In the genomic region with DNA sequence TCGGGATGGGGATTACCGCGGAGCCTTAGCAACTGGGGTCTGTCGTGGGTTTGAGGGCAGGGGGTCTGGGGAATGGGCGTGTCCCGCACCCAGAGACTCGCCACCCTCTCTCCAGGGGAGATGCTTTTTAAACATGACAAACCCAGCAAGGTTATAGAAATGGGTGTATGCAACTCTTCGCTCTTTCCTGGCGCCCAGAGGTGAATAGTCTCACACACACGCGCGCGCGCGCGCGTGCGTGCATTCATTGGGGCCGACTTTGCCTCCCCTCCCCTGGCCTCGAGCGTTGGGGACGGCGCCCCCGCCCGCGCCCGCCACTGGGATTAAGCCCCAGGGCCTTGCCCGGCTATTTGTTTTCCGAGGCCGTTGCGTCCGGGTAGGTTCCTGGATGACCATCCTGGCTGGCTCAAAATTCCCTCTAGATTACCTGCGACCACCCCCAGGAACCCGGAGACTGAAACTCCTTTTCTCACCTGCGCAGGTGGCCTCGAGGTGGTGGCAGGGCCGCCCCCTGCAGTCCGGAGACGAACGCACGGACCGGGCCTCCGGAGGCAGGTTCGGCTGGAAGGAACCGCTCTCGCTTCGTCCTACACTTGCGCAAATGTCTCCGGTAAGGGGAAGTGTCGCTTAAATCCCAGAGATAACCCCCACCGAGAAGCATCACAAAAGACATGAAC, we compare ENCODE assay signal across 8 cellular contexts. TPM values are rescaled to one million over a fixed set of nuclear protein-coding genes. Genes with fewer than 3 reads are reported as not detected.
DNase-seq lines count a peak whose midpoint lies in the region; ATAC-seq and TF ChIP-seq lines count a peak whose summit lies in the region.

No MANE protein-coding gene starts in this region.

- no peak overlapping the region for H3K27ac Mint-ChIP-seq in activated CD8-positive, alpha-beta T cell treated with anti-CD3 and anti-CD28 coated beads for 36 hours
- no peak overlapping the region for H3K27ac Mint-ChIP-seq in natural killer cell treated with Interleukin-12 subunit alpha and Interleukin-12 subunit beta and Interleukin-15 and Interleukin-18, amount 100 ng/mL, for 72 hours

- H3K4me3 Mint-ChIP-seq in activated CD8-positive, alpha-beta T cell treated with anti-CD3 and anti-CD28 coated beads for 36 hours = peak overlapping the region; percentile 75
- peak overlapping the region; percentile 81 for H3K4me3 Mint-ChIP-seq in natural killer cell treated with Interleukin-12 subunit alpha and Interleukin-12 subunit beta and Interleukin-15 and Interleukin-18, amount 100 ng/mL, for 72 hours

- peak; percentile 58 for DNase-seq in D341Med (ENCODE audit: low spot score)
- DNase-seq in NCI-H146 (lab: John Stamatoyannopoulos, UW) = peak; percentile 72
- DNase-seq in activated CD8-positive, alpha-beta T cell treated with anti-CD3 and anti-CD28 coated beads for 36 hours = peak; percentile 54
- no peak for DNase-seq in epithelial cell of proximal tubule (ENCODE audit: low read depth)
- no peak for DNase-seq in natural killer cell treated with Interleukin-12 subunit alpha and Interleukin-12 subunit beta and Interleukin-15 and Interleukin-18, amount 100 ng/mL, for 72 hours (ENCODE audit: low spot score)
- DNase-seq in NK-92 treated with Interleukin-12 subunit alpha and Interleukin-12 subunit beta, amount 100 ng/mL, for 24 hours (lab: John Stamatoyannopoulos, UW) = no peak
- no peak for DNase-seq in HPDE6-E6E7 (ENCODE audit: extremely low spot score)

- CTCF ChIA-PET in activated CD8-positive, alpha-beta T cell treated with anti-CD3 and anti-CD28 coated beads for 36 hours (lab: Charles Lee) = interaction anchor here (1.4 kb wide), 1 partner anchor 14 kb away, joined by 4 read pairs; no protein-coding TSS in a partner anchor

- H3K4me1 Mint-ChIP-seq in activated CD8-positive, alpha-beta T cell treated with anti-CD3 and anti-CD28 coated beads for 36 hours (ENCODE audit: low read depth) = peaks cover 7% of the 10 kb centered on the region
- peaks cover 5 to 10% of the 10 kb centered on the region in 2 donors for H3K4me1 Mint-ChIP-seq in natural killer cell treated with Interleukin-12 subunit alpha and Interleukin-12 subunit beta and Interleukin-15 and Interleukin-18, amount 100 ng/mL, for 72 hours (ENCODE audit: low read depth in 2 of 2)

- peaks cover 3% of the 10 kb centered on the region for H3K9me3 Mint-ChIP-seq in activated CD8-positive, alpha-beta T cell treated with anti-CD3 and anti-CD28 coated beads for 36 hours
- H3K9me3 Mint-ChIP-seq in natural killer cell treated with Interleukin-12 subunit alpha and Interleukin-12 subunit beta and Interleukin-15 and Interleukin-18, amount 100 ng/mL, for 72 hours = no peaks in the 10 kb centered on the region

- intact Hi-C loops in activated CD8-positive, alpha-beta T cell treated with anti-CD3 and anti-CD28 coated beads for 36 hours (cut with micrococcal nuclease) = no loop called here

- H3K27me3 Mint-ChIP-seq in activated CD8-positive, alpha-beta T cell treated with anti-CD3 and anti-CD28 coated beads for 36 hours = peaks cover 2% of the 10 kb centered on the region
- H3K27me3 Mint-ChIP-seq in natural killer cell treated with Interleukin-12 subunit alpha and Interleukin-12 subunit beta and Interleukin-15 and Interleukin-18, amount 100 ng/mL, for 72 hours = peaks cover 0 to 9% of the 10 kb centered on the region in 2 donors

- H3K36me3 Mint-ChIP-seq in activated CD8-positive, alpha-beta T cell treated with anti-CD3 and anti-CD28 coated beads for 36 hours (ENCODE audit: low read depth) = no peaks in the 10 kb centered on the region
- H3K36me3 Mint-ChIP-seq in natural killer cell treated with Interleukin-12 subunit alpha and Interleukin-12 subunit beta and Interleukin-15 and Interleukin-18, amount 100 ng/mL, for 72 hours = no peaks in the 10 kb centered on the region

- no peak for TF ChIP-seq CTCF in activated CD8-positive, alpha-beta T cell treated with anti-CD3 and anti-CD28 coated beads for 36 hours (IDR thresholded peaks at IDR 0.05)
- TF ChIP-seq CTCF in epithelial cell of proximal tubule (conservative IDR thresholded peaks at IDR 0.05; ENCODE audit: low read depth, low read length) = peak; percentile 30

- peak overlapping the region; percentile 87 for H3K4me3 ChIP-seq in epithelial cell of proximal tubule (ENCODE audit: low read depth, low read length)

- peak; percentile 13 for ATAC-seq in GM21723 (IDR thresholded peaks at IDR 0.05; ENCODE audit: unreplicated experiment)
- peak; percentile 10 for ATAC-seq in activated CD8-positive, alpha-beta T cell treated with anti-CD3 and anti-CD28 coated beads for 36 hours
- ATAC-seq in natural killer cell treated with Interleukin-12 subunit alpha and Interleukin-12 subunit beta and Interleukin-15 and Interleukin-18, amount 100 ng/mL, for 72 hours = peak in 1 of 2 donors; percentile 19

- POLR2A ChIA-PET in activated CD8-positive, alpha-beta T cell treated with anti-CD3 and anti-CD28 coated beads for 36 hours (lab: Charles Lee) = no interaction called here

RNA-seq across cellular contexts. Expression of gene GPR160, which starts 0.8 kb away (rescaled TPM):
- 1 to 10 TPM; 6.2 to 8.2 TPM for total RNA-seq in activated CD8-positive, alpha-beta T cell treated with anti-CD3 and anti-CD28 coated beads for 36 hours
- 11.0 and 23.9 TPM in 2 replicates for total RNA-seq in epithelial cell of proximal tubule
- 10 to 100 TPM; 12.1 to 12.4 TPM for total RNA-seq in natural killer cell treated with Interleukin-12 subunit alpha and Interleukin-12 subunit beta and Interleukin-15 and Interleukin-18, amount 100 ng/mL, for 72 hours

Comparison
In these comparisons a context has a peak if more than half of its experiments do, and no peak if none do; other contexts are left out.
1. DNase-seq: peak in D341Med (single experiment), NCI-H146 (single experiment) and activated CD8-positive, alpha-beta T cell treated with anti-CD3 and anti-CD28 coated beads for 36 hours (single experiment); none in epithelial cell of proximal tubule (single experiment), natural killer cell treated with Interleukin-12 subunit alpha and Interleukin-12 subunit beta and Interleukin-15 and Interleukin-18, amount 100 ng/mL, for 72 hours (single experiment), NK-92 treated with Interleukin-12 subunit alpha and Interleukin-12 subunit beta, amount 100 ng/mL, for 24 hours (single experiment) and HPDE6-E6E7 (single experiment).